23 cellular contexts compared by ENCODE assay signal in the genomic region with DNA sequence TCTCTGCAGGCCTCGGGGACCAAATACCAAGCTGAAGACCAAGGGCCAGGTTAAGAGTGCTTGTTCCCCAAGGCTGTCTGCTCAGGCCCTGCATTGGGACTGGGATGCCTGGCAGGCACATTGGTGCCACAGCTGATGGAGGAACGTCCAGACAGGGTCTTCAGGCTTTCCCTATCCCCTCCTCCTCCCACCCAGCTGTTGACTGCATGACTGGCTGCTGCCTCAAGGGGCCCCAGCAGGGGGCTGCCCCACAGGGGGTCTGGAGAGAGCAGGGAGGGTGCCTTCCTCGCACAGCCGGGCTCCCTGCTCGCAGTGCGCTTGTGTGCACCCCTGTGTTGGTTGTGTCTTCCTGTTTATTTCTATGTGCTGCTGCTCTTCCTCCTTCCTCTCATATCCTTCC. TPM values are rescaled to one million over a fixed set of nuclear protein-coding genes. Genes with fewer than 3 reads are reported as not detected.
A peak's percentile ranks its signal among the peaks of the same experiment; 100 is the strongest.
DNase-seq lines count a peak whose midpoint lies in the region; TF ChIP-seq lines count a peak whose summit lies in the region.
"Had no signal": no experiment of that assay in that cellular context is flagged by ENCODE, and none has a peak within 500 bp of the region (broad histone marks: within the 10 kb centered on the region; RNA-seq: fewer than 3 reads in every experiment).

No MANE protein-coding gene starts in this region.

- peaks cover 19 to 90% (median 45%) of the 10 kb centered on the region in 11 experiments; a peak in 21 of 22 replicates for H4K20me1 ChIP-seq in BLaER1 treated with 17β-estradiol and CSF1 and Interleukin-3, amounts not matched to agents 10 nM and 100 nM

- H3K4me3 ChIP-seq in BLaER1 treated with 17β-estradiol and CSF1 and Interleukin-3, amounts not matched to agents 10 nM and 100 nM, result no peak overlapping the region; a peak in 1 of 20 replicates
- no peak overlapping the region for H3K4me3 ChIP-seq in H7 (ENCODE audit: insufficient read depth, low read depth, low read length)
- H3K4me3 ChIP-seq in astrocyte of the spinal cord (ENCODE audit: low read depth, low read length), result no peak overlapping the region
- H3K4me3 ChIP-seq: esophagus muscularis mucosa, hepatocyte, left lung, pancreas, Peyer's patch, SJSA1, spleen, testis, uterus had no signal

- peaks cover 3% of the 10 kb centered on the region for H3K27me3 Mint-ChIP-seq in nephron progenitor cell (ENCODE audit: low read depth, poor library complexity)
- H3K27me3 Mint-ChIP-seq: activated CD4-positive, alpha-beta T cell treated with anti-CD3 and anti-CD28 coated beads, Interleukin-2, amount 10 ng/mL, durations not matched to agents 24 days and 14 days; activated naive CD4-positive, alpha-beta T cell treated with anti-CD3 and anti-CD28 coated beads, Interleukin-2, amount 50 U/mL, for 24 hours; IgD-negative memory B cell; naive thymus-derived CD8-positive, alpha-beta T cell had no signal

- H3K9me3 Mint-ChIP-seq in nephron progenitor cell, result no peaks in the 10 kb centered on the region
- H3K9me3 Mint-ChIP-seq: activated CD4-positive, alpha-beta T cell treated with anti-CD3 and anti-CD28 coated beads, Interleukin-2, amount 10 ng/mL, durations not matched to agents 24 days and 14 days; activated naive CD4-positive, alpha-beta T cell treated with anti-CD3 and anti-CD28 coated beads, Interleukin-2, amount 50 U/mL, for 24 hours; IgD-negative memory B cell; naive thymus-derived CD8-positive, alpha-beta T cell had no signal

- H3K4me2 ChIP-seq in BLaER1 treated with 17β-estradiol and CSF1 and Interleukin-3, amounts not matched to agents 10 nM and 100 nM, result peak overlapping the region; percentile 85 to 96 (median 90)
- H3K4me2 ChIP-seq: hepatocyte had no signal

- peak overlapping the region in 4 of 11 experiments; percentile 25 to 48 (median 41); a peak in 4 of 22 replicates for H3K27ac ChIP-seq in BLaER1 treated with 17β-estradiol and CSF1 and Interleukin-3, amounts not matched to agents 10 nM and 100 nM
- H3K27ac ChIP-seq: esophagus muscularis mucosa, hepatocyte, left lung, pancreas, Peyer's patch, SJSA1, spleen had no signal

- no peaks in the 10 kb centered on the region for H3K9me3 ChIP-seq in BLaER1 treated with 17β-estradiol and CSF1 and Interleukin-3, amounts not matched to agents 10 nM and 100 nM (replicated peaks in 1 of 11)
- H3K9me3 ChIP-seq: esophagus muscularis mucosa, left lung, pancreas, Peyer's patch, SJSA1, spleen, testis, uterus had no signal

- TF ChIP-seq CTCF in astrocyte of the spinal cord (IDR thresholded peaks at IDR 0.05; ENCODE audit: low read depth, low read length) (peak; percentile 9), nephron progenitor cell (IDR thresholded peaks at IDR 0.05) (no peak)

- no peaks in the 10 kb centered on the region for H3K27me3 ChIP-seq in BLaER1 treated with 17β-estradiol and CSF1 and Interleukin-3, amounts not matched to agents 10 nM and 100 nM
- H3K27me3 ChIP-seq in H7 (ENCODE audit: control insufficient read depth, insufficient read depth, low read length), result no peaks in the 10 kb centered on the region
- H3K27me3 ChIP-seq: esophagus muscularis mucosa, hepatocyte, left lung, pancreas, Peyer's patch, SJSA1, spleen, testis, uterus had no signal

- no peak overlapping the region for H3K4me3 Mint-ChIP-seq in nephron progenitor cell
- H3K4me3 Mint-ChIP-seq: activated CD4-positive, alpha-beta T cell treated with anti-CD3 and anti-CD28 coated beads, Interleukin-2, amount 10 ng/mL, durations not matched to agents 24 days and 14 days; activated naive CD4-positive, alpha-beta T cell treated with anti-CD3 and anti-CD28 coated beads, Interleukin-2, amount 50 U/mL, for 24 hours; IgD-negative memory B cell; immature natural killer cell; naive thymus-derived CD8-positive, alpha-beta T cell had no signal

- H3K4me1 Mint-ChIP-seq in nephron progenitor cell, result peaks cover 66% of the 10 kb centered on the region

- H3K27ac Mint-ChIP-seq in nephron progenitor cell, result no peak overlapping the region
- H3K27ac Mint-ChIP-seq: activated CD4-positive, alpha-beta T cell treated with anti-CD3 and anti-CD28 coated beads, Interleukin-2, amount 10 ng/mL, durations not matched to agents 24 days and 14 days; IgD-negative memory B cell; immature natural killer cell had no signal

- DNase-seq in H7, result peak; percentile 63
- no peak for DNase-seq in astrocyte of the spinal cord (ENCODE audit: low read depth, low spot score)
- peak; percentile 32 for DNase-seq in nephron progenitor cell
- DNase-seq in NCI-H226, result no peak
- DNase-seq in activated effector memory CD4-positive, alpha-beta T cell treated with Interleukin-2 at 50 U/mL for 16 hours, result no peak
- DNase-seq in NCI-H1694 (lab: John Stamatoyannopoulos, UW), result no peak
- DNase-seq in GDM1 (lab: John Stamatoyannopoulos, UW), result no peak
- DNase-seq: left lung, NCI-H510A, pancreas, spleen had no signal

- peaks cover 62 to 68% (median 66%) of the 10 kb centered on the region in 10 experiments for H3K4me1 ChIP-seq in BLaER1 treated with 17β-estradiol and CSF1 and Interleukin-3, amounts not matched to agents 10 nM and 100 nM
- H3K4me1 ChIP-seq: pancreas, Peyer's patch, SJSA1 had no signal

- H3K9ac ChIP-seq in BLaER1 treated with 17β-estradiol and CSF1 and Interleukin-3, amounts not matched to agents 10 nM and 100 nM, result peak overlapping the region in 9 of 11 experiments; percentile 20 to 53 (median 35); a peak in 10 of 22 replicates

- peaks cover 42 to 69% (median 51%) of the 10 kb centered on the region in 11 experiments for H3K36me3 ChIP-seq in BLaER1 treated with 17β-estradiol and CSF1 and Interleukin-3, amounts not matched to agents 10 nM and 100 nM
- peaks cover 24% of the 10 kb centered on the region for H3K36me3 ChIP-seq in H7 (replicated peaks; ENCODE audit: control insufficient read depth, insufficient read depth, low read length)
- H3K36me3 ChIP-seq: uterus had no signal

- H3K36me3 Mint-ChIP-seq in nephron progenitor cell (ENCODE audit: low read depth), result peaks cover 11% of the 10 kb centered on the region

- in situ Hi-C loops in astrocyte of the spinal cord (cut with HindIII; ENCODE audit: low sequenced_read_pairs), result no loop called here

RNA-seq across cellular contexts. Expression of a gene that starts 9.9 kb away (rescaled TPM):
- 63.5 and 66.8 TPM in 2 replicates for total RNA-seq in H7 (2014; rRNA removed; shearing (Covaris generic))
- total RNA-seq: naive thymus-derived CD8-positive, alpha-beta T cell had no signal

RNA-seq across cellular contexts. Expression of a gene that starts 31.7 kb away (rescaled TPM):
- 13.8 and 15.0 TPM in 2 replicates for total RNA-seq in H7 (2014; rRNA removed; shearing (Covaris generic))

Comparison
In these comparisons a context has a peak if more than half of its experiments do, and no peak if none do; other contexts are left out.
1. DNase-seq: peak in H7 (single experiment) and nephron progenitor cell (single experiment); none in astrocyte of the spinal cord (single experiment), NCI-H226 (single experiment), activated effector memory CD4-positive, alpha-beta T cell treated with Interleukin-2 at 50 U/mL for 16 hours (single experiment), NCI-H1694 (single experiment) and GDM1 (single experiment).